ENCODE assay signal across 23 cellular contexts in genomic region chr5:63570752-63571151, GRCh38.
A peak's percentile ranks its signal among the peaks of the same experiment; 100 is the strongest.
DNase-seq lines count a peak whose midpoint lies in the region; FAIRE-seq and TF ChIP-seq lines count a peak whose summit lies in the region.
"Had no signal": no experiment of that assay in that cellular context is flagged by ENCODE, and none has a peak within 500 bp of the region (broad histone marks: within the 10 kb centered on the region; RNA-seq: fewer than 3 reads in every experiment).

No MANE protein-coding gene starts in this region.

- H3K18ac ChIP-seq in H9 (ENCODE audit: insufficient read length, low read depth, low read length) (no peak overlapping the region), H1 (ENCODE audit: extremely low read depth, low read length) (no peak overlapping the region)

- POLR2A ChIA-PET in H1 (lab: Charles Lee; ENCODE audit: partially characterized antibody) = no interaction called here

- H3K27ac Mint-ChIP-seq in H9 (no peak overlapping the region; a peak in 1 of 7 replicates), neural progenitor cell (no peak overlapping the region)
- H3K27ac Mint-ChIP-seq: CD8-positive, alpha-beta T cell; HFFc6 had no signal

- CTCF ChIA-PET in H1 (lab: Charles Lee; ENCODE audit: partially characterized antibody) = interaction anchor here (0.5 to 1.8 kb wide), 2 partner anchors 15 to 717 kb away, joined by 3 to 5 read pairs; no protein-coding TSS in a partner anchor

- H2BK15ac ChIP-seq in H9 (ENCODE audit: low read depth, low read length) (no peak overlapping the region), H1 (ENCODE audit: low read length) (no peak overlapping the region)

- H3K36me3 ChIP-seq in BE2C (no peaks in the 10 kb centered on the region), H1 (ENCODE audit: control insufficient read depth in 2 of 4, insufficient read depth in 4 of 4, low read length in 3 of 4) (no peaks in the 10 kb centered on the region), neural progenitor cell (no peaks in the 10 kb centered on the region)
- H3K36me3 ChIP-seq: BLaER1 treated with 17β-estradiol and CSF1 and Interleukin-3, amounts not matched to agents 10 nM and 100 nM; HAP-1; MG63 had no signal

- H3K23ac ChIP-seq in H9 (ENCODE audit: insufficient read length, low read depth, low read length) (no peak overlapping the region), H1 (ENCODE audit: insufficient read length) (no peak overlapping the region)

- H3K4me3 ChIP-seq in BE2C (ENCODE audit: low read depth, low read length) (no peak overlapping the region), H1 (ENCODE audit: extremely low read depth in 1 of 4, insufficient read depth in 2 of 4, low read depth in 3 of 4, low read length in 4 of 4) (no peak overlapping the region), neural progenitor cell (no peak overlapping the region)
- H3K4me3 ChIP-seq: BLaER1 treated with 17β-estradiol and CSF1 and Interleukin-3, amounts not matched to agents 10 nM and 100 nM; HAP-1; MG63; SK-N-MC had no signal

- H3T11ph ChIP-seq in H9 (ENCODE audit: low read length) = no peak overlapping the region

- H3K23me2 ChIP-seq in H9 (ENCODE audit: insufficient read length, low read depth, low read length, poor library complexity, severe bottlenecking) (no peaks in the 10 kb centered on the region), H1 (ENCODE audit: low read depth, low read length) (no peaks in the 10 kb centered on the region)

- peaks cover 0 to 3% of the 10 kb centered on the region in 2 experiments; a peak in 1 of 5 replicates for H3K9me3 Mint-ChIP-seq in H9
- no peaks in the 10 kb centered on the region for H3K9me3 Mint-ChIP-seq in neural progenitor cell

- H3K27ac ChIP-seq in H9 (ENCODE audit: insufficient read length, low read depth, low read length) (no peak overlapping the region), H1 (ENCODE audit: low read depth, low read length) (no peak overlapping the region), neural progenitor cell (no peak overlapping the region)
- H3K27ac ChIP-seq: BLaER1 treated with 17β-estradiol and CSF1 and Interleukin-3, amounts not matched to agents 10 nM and 100 nM; SK-N-MC had no signal

- H2AFZ ChIP-seq in H9 (ENCODE audit: low read length) (no peak overlapping the region), H1 (ENCODE audit: low read length) (no peak overlapping the region; the same call in 1 of the 2 replicates), neural progenitor cell (replicated peaks) (peak overlapping the region; percentile 4)

- no peak for TF ChIP-seq POLR2A in H1 (IDR thresholded peaks at IDR 0.05; ENCODE audit: control extremely low read depth in 1 of 2, low read depth in 2 of 2, low read length in 2 of 2)

- no peak overlapping the region for H2BK12ac ChIP-seq in H9 (ENCODE audit: insufficient read length, low read depth, low read length)
- H2BK12ac ChIP-seq in H1 (ENCODE audit: low read depth, low read length) = no peak overlapping the region

- no peak overlapping the region for H4K91ac ChIP-seq in H9 (ENCODE audit: insufficient read length, low read depth, low read length)
- H4K91ac ChIP-seq in H1 (replicated peaks; ENCODE audit: insufficient read length, low read length) = no peak overlapping the region

- H3K14ac ChIP-seq in H9 (ENCODE audit: insufficient read depth, low read length) (no peak overlapping the region), H1 (ENCODE audit: insufficient read length) (no peak overlapping the region)

- H3K4me1 Mint-ChIP-seq in H9 (no peaks in the 10 kb centered on the region), neural progenitor cell (no peaks in the 10 kb centered on the region)

- H2BK120ac ChIP-seq in H9 (ENCODE audit: low read depth, low read length, poor library complexity, severe bottlenecking) = no peak overlapping the region
- H2BK120ac ChIP-seq in H1 (replicated peaks; ENCODE audit: low read depth, low read length) = no peak overlapping the region

- no peak overlapping the region for H2BK5ac ChIP-seq in H9 (ENCODE audit: insufficient read length, low read length)
- no peak overlapping the region for H2BK5ac ChIP-seq in H1 (ENCODE audit: low read depth, low read length)

- FAIRE-seq in H1 (lab: Jason Lieb, UNC) (no peak), HTR-8/SVneo (lab: Jason Lieb, UNC) (no peak)
- FAIRE-seq: GM18507 had no signal

- DNase-seq in BE2C (peak; percentile 26), H9 (peak; percentile 70), H1 (ENCODE audit: low read depth in 1 of 2, low spot score in 2 of 2) (no peak), neural progenitor cell (ENCODE audit: low spot score) (peak; percentile 46), retina (no peak), HTR-8/SVneo (ENCODE audit: insufficient read length, low spot score) (no peak)
- DNase-seq in stimulated activated CD4-positive, alpha-beta T cell treated with anti-CD3 and anti-CD28 coated beads, Interleukin-4, amount 100 ng/mL, for 4 hours = no peak
- DNase-seq: CD8-positive, alpha-beta T cell; DMS 273 treated with DMSO at 0.1 percent for 48 hours; HFFc6; IMR-90; KG1; MG63; NCI-H1105 treated with DMSO at 0.1 percent for 48 hours; NCI-H2029; NCI-H446 treated with DMSO at 0.1 percent for 48 hours; NCI-H526; Right ventricle myocardium superior; RPMI8226 had no signal

- H3F3A ChIP-seq in neural progenitor cell (ENCODE audit: low read depth) = no peaks in the 10 kb centered on the region

- peaks cover 19% of the 10 kb centered on the region for H3K4me1 ChIP-seq in BE2C
- no peaks in the 10 kb centered on the region for H3K4me1 ChIP-seq in H9 (ENCODE audit: insufficient read depth, low read length)
- no peaks in the 10 kb centered on the region for H3K4me1 ChIP-seq in H1 (replicated peaks in 1 of 4; ENCODE audit: control insufficient read depth in 3 of 4, insufficient read depth in 4 of 4, low read length in 3 of 4)
- peaks cover 7% of the 10 kb centered on the region for H3K4me1 ChIP-seq in neural progenitor cell
- H3K4me1 ChIP-seq: BLaER1 treated with 17β-estradiol and CSF1 and Interleukin-3, amounts not matched to agents 10 nM and 100 nM; HAP-1 had no signal

- H4K5ac ChIP-seq in H9 (ENCODE audit: insufficient read length, low read depth, low read length) (no peak overlapping the region), H1 (ENCODE audit: insufficient read length, low read depth, low read length) (no peak overlapping the region)

- no peaks in the 10 kb centered on the region for H3K27me3 Mint-ChIP-seq in H9 (ENCODE audit: low read depth)
- no peaks in the 10 kb centered on the region for H3K27me3 Mint-ChIP-seq in neural progenitor cell (ENCODE audit: insufficient read depth, low read depth)

- no CpG with 5 or more reads among the region's 12 CpGs for WGBS in H9 (ENCODE audit: extremely low coverage, insufficient read length, low lambda C conversion rate)
- 90% methylated on average over 12 of the region's 12 CpGs; no CpG with 5 or more reads in 1 of the 2 experiments for WGBS in H1 (ENCODE audit: extremely low coverage in 1 of 2, insufficient coverage in 1 of 2, insufficient read length in 1 of 2, insufficient replicate concordance in 2 of 2, low coverage in 1 of 2, low lambda C conversion rate in 2 of 2, missing lambda C conversion rate in 1 of 2), 2 experiments

- TF ChIP-seq RAD21 in H1 (IDR thresholded peaks at IDR 0.05 in 1 of 2, conservative IDR thresholded peaks at IDR 0.05 in 1 of 2; ENCODE audit: low read depth in 2 of 2, low read length in 2 of 2) = peak; percentile 41 to 61; a peak in 3 of 4 replicates

- H3K9me3 ChIP-seq in BE2C = no peaks in the 10 kb centered on the region
- H3K9me3 ChIP-seq in H9 (ENCODE audit: control insufficient read depth, low read depth, low read length) = no peaks in the 10 kb centered on the region
- no peaks in the 10 kb centered on the region for H3K9me3 ChIP-seq in H1 (ENCODE audit: insufficient read depth in 2 of 2, low read depth in 1 of 2, low read length in 1 of 2)
- no peaks in the 10 kb centered on the region for H3K9me3 ChIP-seq in neural progenitor cell (ENCODE audit: low read depth)
- H3K9me3 ChIP-seq: HAP-1, MG63 had no signal

- H3K9ac ChIP-seq in H9 (ENCODE audit: extremely low read depth, insufficient read length, low read length) (no peak overlapping the region), H1 (replicated peaks in 1 of 4; ENCODE audit: extremely low read depth in 1 of 4, low read depth in 3 of 4, low read length in 3 of 4) (no peak overlapping the region), neural progenitor cell (no peak overlapping the region)
- H3K9ac ChIP-seq: BLaER1 treated with 17β-estradiol and CSF1 and Interleukin-3, amounts not matched to agents 10 nM and 100 nM had no signal

- H3K4me2 ChIP-seq in H9 (ENCODE audit: insufficient read depth, insufficient read length, low read length) (no peak overlapping the region), H1 (ENCODE audit: insufficient read depth in 1 of 2, low read depth in 2 of 2, low read length in 2 of 2) (no peak overlapping the region), neural progenitor cell (no peak overlapping the region)
- H3K4me2 ChIP-seq: BLaER1 treated with 17β-estradiol and CSF1 and Interleukin-3, amounts not matched to agents 10 nM and 100 nM had no signal

- no peaks in the 10 kb centered on the region for H3K27me3 ChIP-seq in BE2C
- no peaks in the 10 kb centered on the region for H3K27me3 ChIP-seq in H9 (ENCODE audit: insufficient read depth, low read length)
- no peaks in the 10 kb centered on the region for H3K27me3 ChIP-seq in H1 (replicated peaks in 1 of 4; ENCODE audit: control insufficient read depth in 3 of 4, extremely low read depth in 1 of 4, insufficient read depth in 3 of 4, low read length in 3 of 4)
- no peaks in the 10 kb centered on the region for H3K27me3 ChIP-seq in neural progenitor cell
- H3K27me3 ChIP-seq: BLaER1 treated with 17β-estradiol and CSF1 and Interleukin-3, amounts not matched to agents 10 nM and 100 nM; MG63 had no signal

- H3K4ac ChIP-seq in H9 (ENCODE audit: low read depth, low read length) = no peak overlapping the region
- H3K4ac ChIP-seq in H1 (replicated peaks; ENCODE audit: insufficient read length, low read depth, low read length) = no peak overlapping the region

- H3K79me1 ChIP-seq in H9 (ENCODE audit: insufficient read depth, low read depth, low read length, poor library complexity, severe bottlenecking) (no peaks in the 10 kb centered on the region), H1 (ENCODE audit: low read depth, low read length) (no peaks in the 10 kb centered on the region)

- no peak overlapping the region for H3K4me3 Mint-ChIP-seq in H9
- no peak overlapping the region for H3K4me3 Mint-ChIP-seq in neural progenitor cell
- H3K4me3 Mint-ChIP-seq: CD8-positive, alpha-beta T cell; HFFc6 had no signal

- TF ChIP-seq CTCF in BE2C (IDR thresholded peaks at IDR 0.05; ENCODE audit: low read depth, low read length) (no peak), H9 (conservative IDR thresholded peaks at IDR 0.05) (peak; percentile 28; the same call in 2 of the 3 replicates), H1 (IDR thresholded peaks at IDR 0.05; ENCODE audit: control extremely low read depth in 1 of 3, insufficient read depth in 1 of 3, low read depth in 1 of 3, low read length in 3 of 3) (peak; percentile 35 to 55 (median 49)), neural progenitor cell (IDR thresholded peaks at IDR 0.05) (peak; percentile 27)

- no peak overlapping the region for H4K8ac ChIP-seq in H9 (replicated peaks; ENCODE audit: insufficient read length, low read depth, low read length)
- H4K8ac ChIP-seq in H1 (ENCODE audit: extremely low read depth, insufficient read depth, low read length) = no peak overlapping the region

- H2BK20ac ChIP-seq in H9 (ENCODE audit: low read depth, low read length, poor library complexity, severe bottlenecking) (no peak overlapping the region), H1 (ENCODE audit: low read length) (no peak overlapping the region)

- H2AK5ac ChIP-seq in H9 (ENCODE audit: insufficient read length, low read length) = no peak overlapping the region
- H2AK5ac ChIP-seq in H1 (ENCODE audit: low read depth, low read length) = no peak overlapping the region

- H3K36me3 Mint-ChIP-seq in H9 (ENCODE audit: insufficient read depth in 1 of 3, low read depth in 3 of 3) (no peaks in the 10 kb centered on the region; a peak in 1 of 7 replicates), neural progenitor cell (no peaks in the 10 kb centered on the region)
- H3K36me3 Mint-ChIP-seq: CD8-positive, alpha-beta T cell had no signal

- H3K56ac ChIP-seq in H9 (ENCODE audit: insufficient read length, low read depth, low read length) (no peak overlapping the region), H1 (replicated peaks; ENCODE audit: insufficient read length, low read depth, low read length) (no peak overlapping the region)

- H3K79me2 ChIP-seq in H9 (ENCODE audit: insufficient read depth, low read length) (no peaks in the 10 kb centered on the region), H1 (ENCODE audit: control insufficient read depth in 1 of 2, insufficient read depth in 2 of 2, low read length in 2 of 2) (no peaks in the 10 kb centered on the region), neural progenitor cell (ENCODE audit: low read depth) (no peaks in the 10 kb centered on the region)

- TF ChIP-seq EP300 in H1 (IDR thresholded peaks at IDR 0.05; ENCODE audit: borderline replicate concordance in 1 of 2, low read depth in 2 of 2, low read length in 2 of 2) = no peak

- H4K20me1 ChIP-seq in H9 (ENCODE audit: control insufficient read depth, insufficient read depth, insufficient read length) (no peaks in the 10 kb centered on the region), H1 (replicated peaks in 1 of 2; ENCODE audit: control insufficient read depth in 1 of 2, insufficient read depth in 2 of 2, low read length in 2 of 2) (no peaks in the 10 kb centered on the region), neural progenitor cell (ENCODE audit: low read depth) (no peaks in the 10 kb centered on the region)
- H4K20me1 ChIP-seq: BLaER1 treated with 17β-estradiol and CSF1 and Interleukin-3, amounts not matched to agents 10 nM and 100 nM had no signal

Comparison
In these comparisons a context has a peak if more than half of its experiments do, and no peak if none do; other contexts are left out.
1. DNase-seq: peak in BE2C (single experiment), H9 (single experiment) and neural progenitor cell (single experiment); none in H1 (0 of 2), retina (single experiment), HTR-8/SVneo (single experiment) and stimulated activated CD4-positive, alpha-beta T cell treated with anti-CD3 and anti-CD28 coated beads, Interleukin-4, amount 100 ng/mL, for 4 hours (0 of 2).